ENCODE assay signal across 1 cellular context in the genomic region with DNA sequence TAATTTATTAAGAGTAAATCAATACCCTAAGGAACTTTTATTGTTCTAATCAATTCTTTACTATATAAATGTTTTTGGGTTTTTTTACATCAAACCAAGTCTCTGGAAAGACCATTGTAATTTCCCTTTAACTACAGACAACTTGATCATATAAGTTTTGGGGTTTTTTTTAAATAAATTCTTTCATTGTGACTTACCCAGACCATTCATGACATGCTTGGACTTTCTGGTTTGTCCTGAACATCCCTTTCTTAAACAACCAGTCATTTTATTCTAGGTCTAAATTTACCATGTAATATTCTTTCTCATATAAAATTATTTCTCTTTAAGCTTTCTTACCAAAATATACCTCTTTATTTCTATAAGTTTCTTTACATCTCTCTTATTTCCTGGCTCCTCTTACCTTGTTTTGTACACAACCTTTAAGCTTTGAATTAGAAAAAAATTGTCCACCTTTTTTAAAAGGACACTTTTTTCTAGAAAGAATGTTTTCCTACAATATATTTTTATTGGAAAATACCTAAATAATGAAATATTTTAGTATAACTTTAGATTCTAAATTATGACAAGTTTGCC.
TF ChIP-seq lines count a peak whose summit lies in the region.

No MANE protein-coding gene starts in this region.

TF ChIP-seq in GM12878, 131 proteins besides CTCF, POLR2A, EP300 and RAD21:
- TF ChIP-seq, protein P1, sequence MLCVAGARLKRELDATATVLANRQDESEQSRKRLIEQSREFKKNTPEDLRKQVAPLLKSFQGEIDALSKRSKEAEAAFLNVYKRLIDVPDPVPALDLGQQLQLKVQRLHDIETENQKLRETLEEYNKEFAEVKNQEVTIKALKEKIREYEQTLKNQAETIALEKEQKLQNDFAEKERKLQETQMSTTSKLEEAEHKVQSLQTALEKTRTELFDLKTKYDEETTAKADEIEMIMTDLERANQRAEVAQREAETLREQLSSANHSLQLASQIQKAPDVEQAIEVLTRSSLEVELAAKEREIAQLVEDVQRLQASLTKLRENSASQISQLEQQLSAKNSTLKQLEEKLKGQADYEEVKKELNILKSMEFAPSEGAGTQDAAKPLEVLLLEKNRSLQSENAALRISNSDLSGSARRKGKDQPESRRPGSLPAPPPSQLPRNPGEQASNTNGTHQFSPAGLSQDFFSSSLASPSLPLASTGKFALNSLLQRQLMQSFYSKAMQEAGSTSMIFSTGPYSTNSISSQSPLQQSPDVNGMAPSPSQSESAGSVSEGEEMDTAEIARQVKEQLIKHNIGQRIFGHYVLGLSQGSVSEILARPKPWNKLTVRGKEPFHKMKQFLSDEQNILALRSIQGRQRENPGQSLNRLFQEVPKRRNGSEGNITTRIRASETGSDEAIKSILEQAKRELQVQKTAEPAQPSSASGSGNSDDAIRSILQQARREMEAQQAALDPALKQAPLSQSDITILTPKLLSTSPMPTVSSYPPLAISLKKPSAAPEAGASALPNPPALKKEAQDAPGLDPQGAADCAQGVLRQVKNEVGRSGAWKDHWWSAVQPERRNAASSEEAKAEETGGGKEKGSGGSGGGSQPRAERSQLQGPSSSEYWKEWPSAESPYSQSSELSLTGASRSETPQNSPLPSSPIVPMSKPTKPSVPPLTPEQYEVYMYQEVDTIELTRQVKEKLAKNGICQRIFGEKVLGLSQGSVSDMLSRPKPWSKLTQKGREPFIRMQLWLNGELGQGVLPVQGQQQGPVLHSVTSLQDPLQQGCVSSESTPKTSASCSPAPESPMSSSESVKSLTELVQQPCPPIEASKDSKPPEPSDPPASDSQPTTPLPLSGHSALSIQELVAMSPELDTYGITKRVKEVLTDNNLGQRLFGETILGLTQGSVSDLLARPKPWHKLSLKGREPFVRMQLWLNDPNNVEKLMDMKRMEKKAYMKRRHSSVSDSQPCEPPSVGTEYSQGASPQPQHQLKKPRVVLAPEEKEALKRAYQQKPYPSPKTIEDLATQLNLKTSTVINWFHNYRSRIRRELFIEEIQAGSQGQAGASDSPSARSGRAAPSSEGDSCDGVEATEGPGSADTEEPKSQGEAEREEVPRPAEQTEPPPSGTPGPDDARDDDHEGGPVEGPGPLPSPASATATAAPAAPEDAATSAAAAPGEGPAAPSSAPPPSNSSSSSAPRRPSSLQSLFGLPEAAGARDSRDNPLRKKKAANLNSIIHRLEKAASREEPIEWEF (IDR thresholded peaks at IDR 0.05; ENCODE audit: insufficient replicate concordance, low read depth, low read length) = no peak
- TF ChIP-seq, protein P2, sequence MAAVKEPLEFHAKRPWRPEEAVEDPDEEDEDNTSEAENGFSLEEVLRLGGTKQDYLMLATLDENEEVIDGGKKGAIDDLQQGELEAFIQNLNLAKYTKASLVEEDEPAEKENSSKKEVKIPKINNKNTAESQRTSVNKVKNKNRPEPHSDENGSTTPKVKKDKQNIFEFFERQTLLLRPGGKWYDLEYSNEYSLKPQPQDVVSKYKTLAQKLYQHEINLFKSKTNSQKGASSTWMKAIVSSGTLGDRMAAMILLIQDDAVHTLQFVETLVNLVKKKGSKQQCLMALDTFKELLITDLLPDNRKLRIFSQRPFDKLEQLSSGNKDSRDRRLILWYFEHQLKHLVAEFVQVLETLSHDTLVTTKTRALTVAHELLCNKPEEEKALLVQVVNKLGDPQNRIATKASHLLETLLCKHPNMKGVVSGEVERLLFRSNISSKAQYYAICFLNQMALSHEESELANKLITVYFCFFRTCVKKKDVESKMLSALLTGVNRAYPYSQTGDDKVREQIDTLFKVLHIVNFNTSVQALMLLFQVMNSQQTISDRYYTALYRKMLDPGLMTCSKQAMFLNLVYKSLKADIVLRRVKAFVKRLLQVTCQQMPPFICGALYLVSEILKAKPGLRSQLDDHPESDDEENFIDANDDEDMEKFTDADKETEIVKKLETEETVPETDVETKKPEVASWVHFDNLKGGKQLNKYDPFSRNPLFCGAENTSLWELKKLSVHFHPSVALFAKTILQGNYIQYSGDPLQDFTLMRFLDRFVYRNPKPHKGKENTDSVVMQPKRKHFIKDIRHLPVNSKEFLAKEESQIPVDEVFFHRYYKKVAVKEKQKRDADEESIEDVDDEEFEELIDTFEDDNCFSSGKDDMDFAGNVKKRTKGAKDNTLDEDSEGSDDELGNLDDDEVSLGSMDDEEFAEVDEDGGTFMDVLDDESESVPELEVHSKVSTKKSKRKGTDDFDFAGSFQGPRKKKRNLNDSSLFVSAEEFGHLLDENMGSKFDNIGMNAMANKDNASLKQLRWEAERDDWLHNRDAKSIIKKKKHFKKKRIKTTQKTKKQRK (IDR thresholded peaks at IDR 0.05; ENCODE audit: low read depth, low read length) = 0 out of 2 replicates have a peak, but pooled peaks have one; percentile 46
